ENCODE assay signal across 17 cellular contexts in the genomic region with DNA sequence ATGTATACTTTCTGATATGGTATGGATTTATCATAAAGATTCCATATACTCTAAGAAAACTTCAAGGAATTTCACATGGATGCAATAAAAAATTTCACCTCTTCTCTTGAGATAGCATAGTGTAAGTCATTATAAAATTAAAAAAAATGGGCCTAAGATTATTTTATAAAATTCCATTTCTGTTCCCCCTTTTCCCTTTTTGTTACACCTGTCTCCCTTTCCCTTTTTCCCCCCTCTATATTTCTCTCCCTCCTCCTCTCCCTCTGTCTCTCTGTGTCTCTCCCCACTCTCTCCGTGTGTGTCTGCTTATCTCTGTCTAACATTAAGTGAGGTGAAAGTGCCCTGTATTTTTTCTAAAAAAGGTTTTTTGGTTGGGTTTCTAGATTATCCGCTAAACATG.
DNase-seq lines count a peak whose midpoint lies in the region; ATAC-seq and TF ChIP-seq lines count a peak whose summit lies in the region.
"Had no signal": no experiment of that assay in that cellular context is flagged by ENCODE, and none has a peak within 500 bp of the region (broad histone marks: within the 10 kb centered on the region; RNA-seq: fewer than 3 reads in every experiment).

No MANE protein-coding gene starts in this region.

- no peak for DNase-seq in activated naive CD4-positive, alpha-beta T cell treated with anti-CD3 and anti-CD28 coated beads, Interleukin-2, amount 10 ng/mL, durations not matched to agents 7 days and 5 days
- DNase-seq in activated naive CD4-positive, alpha-beta T cell treated with Interleukin-2 at 50 U/mL for 16 hours, result no peak
- DNase-seq in CD8-positive, alpha-beta memory T cell, result no peak
- DNase-seq in activated CD8-positive, alpha-beta T cell treated with anti-CD3 and anti-CD28 coated beads for 36 hours, result no peak
- DNase-seq in naive B cell (no peak), SJCRH30 (no peak), osteocyte (ENCODE audit: extremely low spot score, unreplicated experiment) (no peak)
- DNase-seq: ACHN, AML-193, GDM1, H7, IMR-90, NCI-H1105, NCI-H1694, NCI-H524 had no signal

- CTCF ChIA-PET in activated naive CD4-positive, alpha-beta T cell treated with anti-CD3 and anti-CD28 coated beads, Interleukin-2, amount 10 ng/mL, durations not matched to agents 7 days and 5 days (lab: Charles Lee), result no interaction called here
- CTCF ChIA-PET in CD8-positive, alpha-beta memory T cell (lab: Charles Lee), result no interaction called here
- CTCF ChIA-PET in activated CD8-positive, alpha-beta T cell treated with anti-CD3 and anti-CD28 coated beads for 36 hours (lab: Charles Lee), result no interaction called here

- H3K9me3 Mint-ChIP-seq in activated naive CD4-positive, alpha-beta T cell treated with anti-CD3 and anti-CD28 coated beads, Interleukin-2, amount 10 ng/mL, durations not matched to agents 7 days and 5 days, result no peaks in the 10 kb centered on the region
- H3K9me3 Mint-ChIP-seq in CD8-positive, alpha-beta memory T cell, result no peaks in the 10 kb centered on the region
- H3K9me3 Mint-ChIP-seq in activated CD8-positive, alpha-beta T cell treated with anti-CD3 and anti-CD28 coated beads for 36 hours, result no peaks in the 10 kb centered on the region
- H3K9me3 Mint-ChIP-seq in naive B cell (no peaks in the 10 kb centered on the region), osteocyte (ENCODE audit: unreplicated experiment) (no peaks in the 10 kb centered on the region)
- H3K9me3 Mint-ChIP-seq: CD14-positive monocyte had no signal

- intact Hi-C loops in activated CD8-positive, alpha-beta T cell treated with anti-CD3 and anti-CD28 coated beads for 36 hours (cut with micrococcal nuclease), result no loop called here

- H3K27me3 ChIP-seq in CD8-positive, alpha-beta memory T cell (ENCODE audit: insufficient read depth, low read length, poor library complexity, severe bottlenecking), result no peaks in the 10 kb centered on the region
- no peaks in the 10 kb centered on the region for H3K27me3 ChIP-seq in SJCRH30

- H3K4me1 Mint-ChIP-seq in activated naive CD4-positive, alpha-beta T cell treated with anti-CD3 and anti-CD28 coated beads, Interleukin-2, amount 10 ng/mL, durations not matched to agents 7 days and 5 days, result no peaks in the 10 kb centered on the region
- H3K4me1 Mint-ChIP-seq in CD8-positive, alpha-beta memory T cell, result no peaks in the 10 kb centered on the region
- no peaks in the 10 kb centered on the region for H3K4me1 Mint-ChIP-seq in activated CD8-positive, alpha-beta T cell treated with anti-CD3 and anti-CD28 coated beads for 36 hours (ENCODE audit: low read depth)
- peaks cover 0 to 5% (median 0%) of the 10 kb centered on the region in 3 donors for H3K4me1 Mint-ChIP-seq in naive B cell
- no peaks in the 10 kb centered on the region for H3K4me1 Mint-ChIP-seq in osteocyte (ENCODE audit: unreplicated experiment)
- H3K4me1 Mint-ChIP-seq: CD14-positive monocyte had no signal

- H3K9me3 ChIP-seq in CD8-positive, alpha-beta memory T cell (ENCODE audit: low read length), result no peaks in the 10 kb centered on the region
- H3K9me3 ChIP-seq in SJCRH30 (replicated peaks), result no peaks in the 10 kb centered on the region

- no peaks in the 10 kb centered on the region for H3K27me3 Mint-ChIP-seq in activated naive CD4-positive, alpha-beta T cell treated with anti-CD3 and anti-CD28 coated beads, Interleukin-2, amount 10 ng/mL, durations not matched to agents 7 days and 5 days
- H3K27me3 Mint-ChIP-seq in CD8-positive, alpha-beta memory T cell, result no peaks in the 10 kb centered on the region
- H3K27me3 Mint-ChIP-seq in activated CD8-positive, alpha-beta T cell treated with anti-CD3 and anti-CD28 coated beads for 36 hours, result no peaks in the 10 kb centered on the region
- H3K27me3 Mint-ChIP-seq in naive B cell (no peaks in the 10 kb centered on the region), osteocyte (ENCODE audit: unreplicated experiment) (no peaks in the 10 kb centered on the region)

- no peak overlapping the region for H3K4me3 Mint-ChIP-seq in activated naive CD4-positive, alpha-beta T cell treated with anti-CD3 and anti-CD28 coated beads, Interleukin-2, amount 10 ng/mL, durations not matched to agents 7 days and 5 days
- H3K4me3 Mint-ChIP-seq in CD8-positive, alpha-beta memory T cell, result no peak overlapping the region
- no peak overlapping the region for H3K4me3 Mint-ChIP-seq in activated CD8-positive, alpha-beta T cell treated with anti-CD3 and anti-CD28 coated beads for 36 hours
- H3K4me3 Mint-ChIP-seq in naive B cell (no peak overlapping the region), osteocyte (ENCODE audit: unreplicated experiment) (no peak overlapping the region)
- H3K4me3 Mint-ChIP-seq: CD14-positive monocyte had no signal

- POLR2A ChIA-PET in CD8-positive, alpha-beta memory T cell (lab: Charles Lee), result interaction anchor here (0.5 kb wide), 1 partner anchor 1916 kb away, joined by 3 read pairs; no protein-coding TSS in a partner anchor
- POLR2A ChIA-PET in activated CD8-positive, alpha-beta T cell treated with anti-CD3 and anti-CD28 coated beads for 36 hours (lab: Charles Lee), result no interaction called here

- no peak overlapping the region for H3K27ac ChIP-seq in CD8-positive, alpha-beta memory T cell (ENCODE audit: low read depth, low read length)
- H3K27ac ChIP-seq in SJCRH30, result no peak overlapping the region

- no peak for TF ChIP-seq CTCF in activated CD8-positive, alpha-beta T cell treated with anti-CD3 and anti-CD28 coated beads for 36 hours (IDR thresholded peaks at IDR 0.05)
- no peak for TF ChIP-seq CTCF in osteocyte (IDR thresholded peaks at IDR 0.05)

- peaks cover 57% of the 10 kb centered on the region for H3K36me3 ChIP-seq in CD8-positive, alpha-beta memory T cell (ENCODE audit: insufficient read depth, low read length)
- H3K36me3 ChIP-seq in SJCRH30, result peaks cover 70% of the 10 kb centered on the region

- peaks cover 49% of the 10 kb centered on the region for H3K36me3 Mint-ChIP-seq in activated naive CD4-positive, alpha-beta T cell treated with anti-CD3 and anti-CD28 coated beads, Interleukin-2, amount 10 ng/mL, durations not matched to agents 7 days and 5 days
- H3K36me3 Mint-ChIP-seq in CD8-positive, alpha-beta memory T cell, result peaks cover 3 to 84% (median 22%) of the 10 kb centered on the region in 3 donors
- peaks cover 27% of the 10 kb centered on the region for H3K36me3 Mint-ChIP-seq in activated CD8-positive, alpha-beta T cell treated with anti-CD3 and anti-CD28 coated beads for 36 hours (ENCODE audit: low read depth)
- peaks cover 21 to 31% of the 10 kb centered on the region in 2 donors for H3K36me3 Mint-ChIP-seq in naive B cell
- H3K36me3 Mint-ChIP-seq in osteocyte (ENCODE audit: unreplicated experiment), result peaks cover 42% of the 10 kb centered on the region

- no peaks in the 10 kb centered on the region for H3K4me1 ChIP-seq in CD8-positive, alpha-beta memory T cell (ENCODE audit: insufficient read depth, low read length)
- H3K4me1 ChIP-seq in SJCRH30, result no peaks in the 10 kb centered on the region

- no peak for ATAC-seq in activated CD8-positive, alpha-beta T cell treated with anti-CD3 and anti-CD28 coated beads for 36 hours
- no peak for ATAC-seq in naive B cell (ENCODE audit: low read depth in 2 of 2)
- ATAC-seq: GM12878 had no signal

- H3K27ac Mint-ChIP-seq in activated naive CD4-positive, alpha-beta T cell treated with anti-CD3 and anti-CD28 coated beads, Interleukin-2, amount 10 ng/mL, durations not matched to agents 7 days and 5 days, result peak overlapping the region; percentile 13
- peak overlapping the region in 6 of 8 donors; percentile 25 to 82 (median 43) for H3K27ac Mint-ChIP-seq in CD8-positive, alpha-beta memory T cell
- peak overlapping the region; percentile 60 for H3K27ac Mint-ChIP-seq in activated CD8-positive, alpha-beta T cell treated with anti-CD3 and anti-CD28 coated beads for 36 hours
- peak overlapping the region in 5 of 6 donors; percentile 30 to 71 (median 36) for H3K27ac Mint-ChIP-seq in naive B cell
- no peak overlapping the region for H3K27ac Mint-ChIP-seq in osteocyte (ENCODE audit: unreplicated experiment)

- H3K4me3 ChIP-seq in CD8-positive, alpha-beta memory T cell (ENCODE audit: low read length), result no peak overlapping the region
- no peak overlapping the region for H3K4me3 ChIP-seq in SJCRH30
- H3K4me3 ChIP-seq: GM12878 had no signal
